2 cellular contexts compared by ENCODE assay signal in the genomic region with DNA sequence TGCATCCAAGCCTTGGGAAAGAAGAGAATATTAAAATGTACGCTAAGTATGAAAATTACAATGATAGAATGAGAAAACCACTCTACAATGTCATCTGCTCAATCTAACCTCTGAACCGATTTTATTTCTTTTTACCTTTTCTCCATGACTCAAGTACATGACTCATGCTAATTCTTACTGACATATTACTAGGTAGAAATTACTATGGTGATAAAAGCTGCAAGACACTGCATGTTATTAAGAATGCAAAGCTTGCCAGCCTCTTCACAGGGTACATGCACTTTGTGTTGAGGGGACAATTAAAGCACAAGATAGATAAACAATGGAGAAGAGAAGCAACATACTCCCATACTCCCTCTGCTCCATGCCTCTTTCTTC.
TF ChIP-seq lines count a peak whose summit lies in the region.

No MANE protein-coding gene starts in this region.

TF ChIP-seq in HCT116, 20 proteins besides CTCF, POLR2A, EP300 and RAD21:
- no peak for TF ChIP-seq ELF1 (IDR thresholded peaks at IDR 0.05; ENCODE audit: borderline replicate concordance, low read depth)
- no peak for TF ChIP-seq TCF7L2 (IDR thresholded peaks at IDR 0.05; ENCODE audit: borderline replicate concordance, extremely low read depth, insufficient read depth, insufficient read length)
- TF ChIP-seq, protein P1, sequence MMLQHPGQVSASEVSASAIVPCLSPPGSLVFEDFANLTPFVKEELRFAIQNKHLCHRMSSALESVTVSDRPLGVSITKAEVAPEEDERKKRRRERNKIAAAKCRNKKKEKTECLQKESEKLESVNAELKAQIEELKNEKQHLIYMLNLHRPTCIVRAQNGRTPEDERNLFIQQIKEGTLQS (IDR thresholded peaks at IDR 0.05), result no peak
- no peak for TF ChIP-seq JUND (IDR thresholded peaks at IDR 0.05)
- no peak for TF ChIP-seq CEBPB (IDR thresholded peaks at IDR 0.05; ENCODE audit: low read depth)
- no peak for TF ChIP-seq ZFX (IDR thresholded peaks at IDR 0.05)
- no peak for TF ChIP-seq EZH2phosphoT487 (IDR thresholded peaks at IDR 0.05; ENCODE audit: borderline replicate concordance)
- TF ChIP-seq, protein P2, sequence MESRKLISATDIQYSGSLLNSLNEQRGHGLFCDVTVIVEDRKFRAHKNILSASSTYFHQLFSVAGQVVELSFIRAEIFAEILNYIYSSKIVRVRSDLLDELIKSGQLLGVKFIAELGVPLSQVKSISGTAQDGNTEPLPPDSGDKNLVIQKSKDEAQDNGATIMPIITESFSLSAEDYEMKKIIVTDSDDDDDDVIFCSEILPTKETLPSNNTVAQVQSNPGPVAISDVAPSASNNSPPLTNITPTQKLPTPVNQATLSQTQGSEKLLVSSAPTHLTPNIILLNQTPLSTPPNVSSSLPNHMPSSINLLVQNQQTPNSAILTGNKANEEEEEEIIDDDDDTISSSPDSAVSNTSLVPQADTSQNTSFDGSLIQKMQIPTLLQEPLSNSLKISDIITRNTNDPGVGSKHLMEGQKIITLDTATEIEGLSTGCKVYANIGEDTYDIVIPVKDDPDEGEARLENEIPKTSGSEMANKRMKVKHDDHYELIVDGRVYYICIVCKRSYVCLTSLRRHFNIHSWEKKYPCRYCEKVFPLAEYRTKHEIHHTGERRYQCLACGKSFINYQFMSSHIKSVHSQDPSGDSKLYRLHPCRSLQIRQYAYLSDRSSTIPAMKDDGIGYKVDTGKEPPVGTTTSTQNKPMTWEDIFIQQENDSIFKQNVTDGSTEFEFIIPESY (IDR thresholded peaks at IDR 0.05; ENCODE audit: extremely low read depth, insufficient replicate concordance, low read length), result no peak
TF ChIP-seq in HCT116: peak in this region for 0.

TF ChIP-seq in GM12891, 5 proteins besides CTCF, POLR2A, EP300 and RAD21:
- TF ChIP-seq PAX5 (IDR thresholded peaks at IDR 0.05; ENCODE audit: insufficient read depth, low read length, severe bottlenecking), result no peak
- no peak for TF ChIP-seq POU2F2 (IDR thresholded peaks at IDR 0.05; ENCODE audit: low read depth, low read length)
- no peak for TF ChIP-seq POLR2AphosphoS5 (IDR thresholded peaks at IDR 0.05; ENCODE audit: low read depth, low read length)
- TF ChIP-seq SPI1 (IDR thresholded peaks at IDR 0.05; ENCODE audit: low read depth, low read length), result no peak
- no peak for TF ChIP-seq TAF1 (IDR thresholded peaks at IDR 0.05; ENCODE audit: low read depth, low read length)
